Comparison of ENCODE assay signal across 1 cellular context in the genomic region with DNA sequence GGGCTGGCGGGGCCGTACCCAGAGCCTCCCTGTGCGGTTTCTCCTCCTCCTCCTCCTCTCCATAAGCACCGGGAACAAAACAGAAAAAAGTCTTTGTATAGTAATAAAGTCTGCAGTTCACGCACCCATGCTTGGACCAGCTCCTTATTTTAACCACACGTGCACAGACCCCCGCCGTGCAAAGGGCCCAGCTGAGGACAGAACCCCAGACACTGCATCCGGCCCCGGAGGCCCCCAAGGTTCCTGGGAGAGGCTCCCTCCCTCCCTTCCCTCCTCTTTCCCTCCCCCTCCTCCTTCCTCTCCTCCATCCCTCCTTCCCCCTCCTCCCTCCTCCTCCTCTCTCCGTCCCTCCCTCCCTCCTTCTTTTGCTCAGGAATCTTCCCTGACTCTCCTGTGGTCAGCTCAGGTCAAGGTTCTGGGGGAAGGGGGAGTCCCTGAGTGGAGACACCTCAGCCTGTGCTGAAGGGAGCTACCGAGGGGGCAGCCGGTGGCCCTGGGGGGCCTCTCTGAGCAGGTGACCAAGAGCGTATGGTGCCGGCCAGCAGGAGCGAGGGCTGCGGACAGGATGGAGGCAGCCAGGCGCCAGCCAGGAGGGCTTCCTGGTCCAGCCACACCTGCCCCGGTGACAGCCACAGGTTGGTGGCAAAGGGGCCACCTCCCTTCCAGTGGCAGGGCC.
TF ChIP-seq lines count a peak whose summit lies in the region.

No MANE protein-coding gene starts in this region.

TF ChIP-seq in GM12878, 131 proteins besides CTCF, POLR2A, EP300 and RAD21:
- TF ChIP-seq RAD51 (IDR thresholded peaks at IDR 0.05) = no peak
- 0 out of 2 replicates have a peak, but pooled peaks have one; percentile 4 for TF ChIP-seq EED (IDR thresholded peaks at IDR 0.05; ENCODE audit: low read depth)
